Comparison of ENCODE assay signal across 11 cellular contexts in genomic region chr2:36489296-36489695, GRCh38.
DNase-seq lines count a peak whose midpoint lies in the region; ATAC-seq and TF ChIP-seq lines count a peak whose summit lies in the region.
"Had no signal": no experiment of that assay in that cellular context is flagged by ENCODE, and none has a peak within 500 bp of the region (broad histone marks: within the 10 kb centered on the region; RNA-seq: fewer than 3 reads in every experiment).

No MANE protein-coding gene starts in this region.

- H3K4me3 Mint-ChIP-seq in T-cell: no peak overlapping the region

- H3K27me3 ChIP-seq in A673 (replicated peaks; ENCODE audit: insufficient read depth, low read depth, low read length, poor library complexity): no peaks in the 10 kb centered on the region

- peaks cover 51% of the 10 kb centered on the region for H3K4me1 ChIP-seq in A673 (ENCODE audit: insufficient read depth, low read length, poor library complexity, severe bottlenecking)

- no peak overlapping the region for H3K27ac ChIP-seq in A673 (ENCODE audit: low read depth, low read length, poor library complexity, severe bottlenecking)
- H3K27ac ChIP-seq: left ventricle myocardium inferior had no signal

- no peak overlapping the region for H3K27ac Mint-ChIP-seq in T-cell

- no TSS peak for BruUV-seq in A673 (replicated peaks; lab: Mats Ljungman, UMichigan)

- no peaks in the 10 kb centered on the region for H3K9me3 ChIP-seq in A673 (ENCODE audit: low read depth, low read length, poor library complexity, severe bottlenecking)
- H3K9me3 ChIP-seq: left ventricle myocardium inferior had no signal

- H3K36me3 Mint-ChIP-seq in T-cell: peaks cover 5% of the 10 kb centered on the region

- H3K4me3 ChIP-seq in A673 (ENCODE audit: low read depth, low read length, poor library complexity, severe bottlenecking): no peak overlapping the region
- H3K4me3 ChIP-seq: left ventricle myocardium inferior had no signal

- no peaks in the 10 kb centered on the region for H3K4me1 Mint-ChIP-seq in T-cell

- no peaks in the 10 kb centered on the region for H3K9me3 Mint-ChIP-seq in T-cell

- H3K27me3 Mint-ChIP-seq in T-cell: no peaks in the 10 kb centered on the region

- no peak for TF ChIP-seq CTCF in A673 (conservative IDR thresholded peaks at IDR 0.05; ENCODE audit: low read depth, low read length)

- no peaks in the 10 kb centered on the region for H3K36me3 ChIP-seq in A673 (ENCODE audit: insufficient read depth, low read length, poor library complexity, severe bottlenecking)

- POLR2A ChIA-PET in A673 (lab: Charles Lee; ENCODE audit: low non-redundant PET) (no interaction called here), T-cell (lab: Charles Lee) (no interaction called here)

- DNase-seq in A673 (ENCODE audit: low spot score) (peak; percentile 30), HS-27A (ENCODE audit: low read depth) (peak; percentile 76), cerebellar cortex (ENCODE audit: low spot score) (peak; percentile 28), myocyte (ENCODE audit: low read depth) (peak; percentile 65), T-cell (no peak), NCI-H82 treated with DMSO at 0.1 percent for 48 hours (lab: John Stamatoyannopoulos, UW; ENCODE audit: unreplicated experiment) (no peak)
- DNase-seq: amygdala, left ventricle myocardium inferior, NCI-H146 had no signal

- no peak for ATAC-seq in T-cell (replicated peaks in 1 of 4)
- no peak for ATAC-seq in GM18868 (IDR thresholded peaks at IDR 0.05; ENCODE audit: unreplicated experiment)
- ATAC-seq in esophagus mucosa: no peak

- CTCF ChIA-PET in A673 (lab: Charles Lee) (no interaction called here), T-cell (lab: Charles Lee) (interaction anchor here in 1 of 2 donors (1.4 kb wide), 1 partner anchor 164 kb away, joined by 3 read pairs; no protein-coding TSS in a partner anchor)

- intact Hi-C loops in A673 (cut with micrococcal nuclease; ENCODE audit: unreplicated experiment): no loop called here

Comparison
In these comparisons a context has a peak if more than half of its experiments do, and no peak if none do; other contexts are left out.
1. DNase-seq: peak in A673 (single experiment), HS-27A (single experiment), cerebellar cortex (single experiment) and myocyte (single experiment); none in T-cell (0 of 34) and NCI-H82 treated with DMSO at 0.1 percent for 48 hours (single experiment).